ENCODE assay signal across 8 cellular contexts in genomic region chr19:12611361-12611699, GRCh38. TPM values are rescaled to one million over a fixed set of nuclear protein-coding genes. Genes with fewer than 3 reads are reported as not detected.
A peak's percentile ranks its signal among the peaks of the same experiment; 100 is the strongest.
DNase-seq lines count a peak whose midpoint lies in the region; ATAC-seq and TF ChIP-seq lines count a peak whose summit lies in the region.

No MANE protein-coding gene starts in this region.

- ATAC-seq in activated CD8-positive, alpha-beta T cell treated with anti-CD3 and anti-CD28 coated beads, Interleukin-2, amount 10 ng/mL, durations not matched to agents 7 days and 5 days: no peak
- ATAC-seq in foreskin keratinocyte: peak; percentile 52
- ATAC-seq in natural killer cell treated with Interleukin-12 subunit alpha and Interleukin-12 subunit beta and Interleukin-15 and Interleukin-18, amount 100 ng/mL, for 72 hours: no peak
- ATAC-seq in GM21367 (IDR thresholded peaks at IDR 0.05; ENCODE audit: unreplicated experiment): no peak

- peak overlapping the region; percentile 100 for H3K4me3 Mint-ChIP-seq in activated CD8-positive, alpha-beta T cell treated with anti-CD3 and anti-CD28 coated beads, Interleukin-2, amount 10 ng/mL, durations not matched to agents 7 days and 5 days
- peak overlapping the region; percentile 93 for H3K4me3 Mint-ChIP-seq in natural killer cell treated with Interleukin-12 subunit alpha and Interleukin-12 subunit beta and Interleukin-15 and Interleukin-18, amount 100 ng/mL, for 72 hours

- no peaks in the 10 kb centered on the region for H3K27me3 ChIP-seq in foreskin keratinocyte

- CTCF ChIA-PET in activated CD8-positive, alpha-beta T cell treated with anti-CD3 and anti-CD28 coated beads, Interleukin-2, amount 10 ng/mL, durations not matched to agents 7 days and 5 days (lab: Charles Lee): interaction anchor here (0.6 to 1.5 kb wide), 5 partner anchors 29 to 314 kb away, joined by 3 to 8 read pairs (median 4); partner anchors contain the start of gene RTBDN

- POLR2A ChIA-PET in activated CD8-positive, alpha-beta T cell treated with anti-CD3 and anti-CD28 coated beads, Interleukin-2, amount 10 ng/mL, durations not matched to agents 7 days and 5 days (lab: Charles Lee): interaction anchor here (0.6 to 2.0 kb wide), 4 partner anchors 29 to 624 kb away, joined by 3 to 7 read pairs (median 4); partner anchors contain the start of gene ZNF563

- peak overlapping the region; percentile 99 for H3K27ac Mint-ChIP-seq in activated CD8-positive, alpha-beta T cell treated with anti-CD3 and anti-CD28 coated beads, Interleukin-2, amount 10 ng/mL, durations not matched to agents 7 days and 5 days
- H3K27ac Mint-ChIP-seq in natural killer cell treated with Interleukin-12 subunit alpha and Interleukin-12 subunit beta and Interleukin-15 and Interleukin-18, amount 100 ng/mL, for 72 hours: peak overlapping the region; percentile 82 to 98

- peaks cover 40% of the 10 kb centered on the region for H3K4me1 Mint-ChIP-seq in activated CD8-positive, alpha-beta T cell treated with anti-CD3 and anti-CD28 coated beads, Interleukin-2, amount 10 ng/mL, durations not matched to agents 7 days and 5 days (ENCODE audit: low read depth)
- H3K4me1 Mint-ChIP-seq in natural killer cell treated with Interleukin-12 subunit alpha and Interleukin-12 subunit beta and Interleukin-15 and Interleukin-18, amount 100 ng/mL, for 72 hours (ENCODE audit: low read depth in 2 of 2): peaks cover 22 to 27% of the 10 kb centered on the region in 2 donors

- H3K36me3 Mint-ChIP-seq in activated CD8-positive, alpha-beta T cell treated with anti-CD3 and anti-CD28 coated beads, Interleukin-2, amount 10 ng/mL, durations not matched to agents 7 days and 5 days (ENCODE audit: low read depth): peaks cover 47% of the 10 kb centered on the region
- peaks cover 12% of the 10 kb centered on the region for H3K36me3 Mint-ChIP-seq in natural killer cell treated with Interleukin-12 subunit alpha and Interleukin-12 subunit beta and Interleukin-15 and Interleukin-18, amount 100 ng/mL, for 72 hours

- H3K27ac ChIP-seq in foreskin keratinocyte: peak overlapping the region; percentile 73

- H3K4me1 ChIP-seq in foreskin keratinocyte: peaks cover 7% of the 10 kb centered on the region

- no peaks in the 10 kb centered on the region for H3K9me3 Mint-ChIP-seq in activated CD8-positive, alpha-beta T cell treated with anti-CD3 and anti-CD28 coated beads, Interleukin-2, amount 10 ng/mL, durations not matched to agents 7 days and 5 days (ENCODE audit: insufficient read depth)
- no peaks in the 10 kb centered on the region for H3K9me3 Mint-ChIP-seq in natural killer cell treated with Interleukin-12 subunit alpha and Interleukin-12 subunit beta and Interleukin-15 and Interleukin-18, amount 100 ng/mL, for 72 hours

- no peaks in the 10 kb centered on the region for H3K27me3 Mint-ChIP-seq in activated CD8-positive, alpha-beta T cell treated with anti-CD3 and anti-CD28 coated beads, Interleukin-2, amount 10 ng/mL, durations not matched to agents 7 days and 5 days (ENCODE audit: low read depth)
- H3K27me3 Mint-ChIP-seq in natural killer cell treated with Interleukin-12 subunit alpha and Interleukin-12 subunit beta and Interleukin-15 and Interleukin-18, amount 100 ng/mL, for 72 hours: no peaks in the 10 kb centered on the region

- no peak for TF ChIP-seq CTCF in foreskin keratinocyte (conservative IDR thresholded peaks at IDR 0.05)

- DNase-seq in NCI-H1417 (lab: John Stamatoyannopoulos, UW) (peak; percentile 16 to 72 (median 65)), NCI-H1417 treated with DMSO at 0.1 percent for 48 hours (lab: John Stamatoyannopoulos, UW) (no peak), NCI-H1694 (lab: John Stamatoyannopoulos, UW) (peak; percentile 56), foreskin keratinocyte (peak; percentile 31 to 48)
- no peak for DNase-seq in activated CD8-positive, alpha-beta T cell treated with anti-CD3 and anti-CD28 coated beads, Interleukin-2, amount 10 ng/mL, durations not matched to agents 7 days and 5 days
- DNase-seq in natural killer cell treated with Interleukin-12 subunit alpha and Interleukin-12 subunit beta and Interleukin-15 and Interleukin-18, amount 100 ng/mL, for 72 hours (ENCODE audit: low spot score): no peak
- no peak for DNase-seq in stimulated activated CD4-positive, alpha-beta T cell treated with anti-CD3 and anti-CD28 coated beads, Interleukin-2, amount 100 ng/mL, for 48 hours

RNA-seq across cellular contexts. Expression of gene ZNF791, which starts 0.6 kb away (rescaled TPM):
- total RNA-seq in activated CD8-positive, alpha-beta T cell treated with anti-CD3 and anti-CD28 coated beads, Interleukin-2, amount 10 ng/mL, durations not matched to agents 7 days and 5 days: 10 to 100 TPM; 26.6 to 29.4 TPM
- total RNA-seq in foreskin keratinocyte: 10.6 and 12.1 TPM in 2 replicates
- polyA plus RNA-seq in foreskin keratinocyte: 3.0 and 3.5 TPM in 2 replicates
- 10 to 100 TPM; 28.7 to 29.1 TPM for total RNA-seq in natural killer cell treated with Interleukin-12 subunit alpha and Interleukin-12 subunit beta and Interleukin-15 and Interleukin-18, amount 100 ng/mL, for 72 hours

RNA-seq across cellular contexts. Expression of gene ZNF490, which starts 0.7 kb away (rescaled TPM):
- total RNA-seq in activated CD8-positive, alpha-beta T cell treated with anti-CD3 and anti-CD28 coated beads, Interleukin-2, amount 10 ng/mL, durations not matched to agents 7 days and 5 days: 10 to 100 TPM; 16.2 to 16.5 TPM
- 5.3 and 5.7 TPM in 2 replicates for total RNA-seq in foreskin keratinocyte
- polyA plus RNA-seq in foreskin keratinocyte: 0.18 and 0.22 TPM in 2 replicates
- 10 to 100 TPM; 12.5 to 15.6 TPM for total RNA-seq in natural killer cell treated with Interleukin-12 subunit alpha and Interleukin-12 subunit beta and Interleukin-15 and Interleukin-18, amount 100 ng/mL, for 72 hours

RNA-seq across cellular contexts. Expression of gene MAN2B1, which starts 55.2 kb away (rescaled TPM):
- 100 to 1,000 TPM in 1 of 2 experiments, 10 to 100 TPM in 1; 95.5 to 102 TPM for total RNA-seq in activated CD8-positive, alpha-beta T cell treated with anti-CD3 and anti-CD28 coated beads, Interleukin-2, amount 10 ng/mL, durations not matched to agents 7 days and 5 days
- 35.9 and 38.4 TPM in 2 replicates for total RNA-seq in foreskin keratinocyte
- 42.6 and 43.3 TPM in 2 replicates for polyA plus RNA-seq in foreskin keratinocyte
- total RNA-seq in natural killer cell treated with Interleukin-12 subunit alpha and Interleukin-12 subunit beta and Interleukin-15 and Interleukin-18, amount 100 ng/mL, for 72 hours: 100 to 1,000 TPM; 135 to 199 TPM

RNA-seq across cellular contexts. Expression of gene WDR83, which starts 55.3 kb away (rescaled TPM):
- total RNA-seq in activated CD8-positive, alpha-beta T cell treated with anti-CD3 and anti-CD28 coated beads, Interleukin-2, amount 10 ng/mL, durations not matched to agents 7 days and 5 days: 10 to 100 TPM; 16.4 to 19.4 TPM
- 9.1 and 11.5 TPM in 2 replicates for total RNA-seq in foreskin keratinocyte
- 14.1 and 15.1 TPM in 2 replicates for polyA plus RNA-seq in foreskin keratinocyte
- total RNA-seq in natural killer cell treated with Interleukin-12 subunit alpha and Interleukin-12 subunit beta and Interleukin-15 and Interleukin-18, amount 100 ng/mL, for 72 hours: 10 to 100 TPM; 18.6 to 25.1 TPM

Comparison
In these comparisons a context has a peak if more than half of its experiments do, and no peak if none do; other contexts are left out.
1. DNase-seq: peak in NCI-H1417 (3 of 3), NCI-H1694 (single experiment) and foreskin keratinocyte (2 of 2); none in NCI-H1417 treated with DMSO at 0.1 percent for 48 hours (single experiment), activated CD8-positive, alpha-beta T cell treated with anti-CD3 and anti-CD28 coated beads, Interleukin-2, amount 10 ng/mL, durations not matched to agents 7 days and 5 days (single experiment), natural killer cell treated with Interleukin-12 subunit alpha and Interleukin-12 subunit beta and Interleukin-15 and Interleukin-18, amount 100 ng/mL, for 72 hours (single experiment) and stimulated activated CD4-positive, alpha-beta T cell treated with anti-CD3 and anti-CD28 coated beads, Interleukin-2, amount 100 ng/mL, for 48 hours (0 of 2).